ENCODE assay signal across 28 cellular contexts in genomic region chr7:155461631-155462030, GRCh38. TPM values are rescaled to one million over a fixed set of nuclear protein-coding genes. Genes with fewer than 3 reads are reported as not detected.
"Had no signal": no experiment of that assay in that cellular context is flagged by ENCODE, and none has a peak within 500 bp of the region (broad histone marks: within the 10 kb centered on the region; RNA-seq: fewer than 3 reads in every experiment).

No MANE protein-coding gene starts in this region.

- H3K27ac ChIP-seq: body of pancreas, cardiac muscle cell, coronary artery, heart left ventricle, neutrophil, right lobe of liver, vagina, VCaP had no signal

- H3K36me3 ChIP-seq: cardiac muscle cell, heart left ventricle, neutrophil, right lobe of liver, vagina had no signal

- ATAC-seq: activated T-cell treated with anti-CD3 and anti-CD28 coated beads, Interleukin-2, amount 50 U/mL, for 72 hours; body of pancreas; heart left ventricle; left ventricle myocardium superior; mucosa of descending colon; natural killer cell treated with Interleukin-12 subunit alpha and Interleukin-12 subunit beta and Interleukin-15 and Interleukin-18, amount 100 ng/mL, for 72 hours; right lobe of liver; stimulated activated effector memory CD8-positive, alpha-beta T cell treated with anti-CD3 and anti-CD28 coated beads, Interleukin-12 subunit alpha, Interleukin-12 subunit beta, amount 100 ng/mL, for 72 hours had no signal

- H3K4me3 ChIP-seq: body of pancreas, cardiac muscle cell, coronary artery, heart left ventricle, mucosa of descending colon, right lobe of liver, vagina had no signal

- H3K9me3 ChIP-seq: body of pancreas, heart left ventricle, mucosa of descending colon, neutrophil, right lobe of liver, vagina had no signal

- DNase-seq: activated CD4-positive, alpha-beta T cell treated with anti-CD3 and anti-CD28 coated beads for 4 hours; activated CD4-positive, alpha-beta T cell treated with anti-CD3 and anti-CD28 coated beads, Interleukin-2, amount 50 U/mL, for 4 hours; activated naive CD4-positive, alpha-beta T cell; activated T-cell treated with anti-CD3 and anti-CD28 coated beads for 4 hours; activated T-cell treated with anti-CD3 and anti-CD28 coated beads, Interleukin-2, amount 50 U/mL, for 72 hours; anterior cingulate cortex; body of pancreas; effector memory CD4-positive, alpha-beta T cell; heart left ventricle; hypothalamus; left ventricle myocardium superior; mucosa of descending colon; right lobe of liver; stimulated activated CD4-positive, alpha-beta T cell treated with anti-CD3 and anti-CD28 coated beads, Interleukin-12 subunit alpha, Interleukin-12 subunit beta, amount 100 ng/mL, for 4 hours; stimulated activated CD4-positive, alpha-beta T cell treated with anti-CD3 and anti-CD28 coated beads, Interleukin-4, amount 100 ng/mL, for 24 hours; stimulated activated naive CD8-positive, alpha-beta T cell treated with anti-CD3 and anti-CD28 coated beads, Interleukin-15, amount 100 ng/mL, for 72 hours had no signal

RNA-seq across cellular contexts. Expression of gene EN2, which starts 3.7 kb away (rescaled TPM):
- total RNA-seq: activated T-cell treated with anti-CD3 and anti-CD28 coated beads, Interleukin-2, amount 50 U/mL, for 72 hours; body of pancreas; cardiac muscle cell; fibroblast of lung; fibroblast of villous mesenchyme; left ventricle myocardium superior; lung microvascular endothelial cell; mucosa of descending colon; progenitor cell of endocrine pancreas; right lobe of liver; T-helper 1 cell treated with Interleukin-12 subunit alpha and Interleukin-12 subunit beta and Interleukin-4 antibody, amounts not matched to agents 30 ng/mL and 1 ng/mL, for 36 hours had no signal
